In the genomic region with DNA sequence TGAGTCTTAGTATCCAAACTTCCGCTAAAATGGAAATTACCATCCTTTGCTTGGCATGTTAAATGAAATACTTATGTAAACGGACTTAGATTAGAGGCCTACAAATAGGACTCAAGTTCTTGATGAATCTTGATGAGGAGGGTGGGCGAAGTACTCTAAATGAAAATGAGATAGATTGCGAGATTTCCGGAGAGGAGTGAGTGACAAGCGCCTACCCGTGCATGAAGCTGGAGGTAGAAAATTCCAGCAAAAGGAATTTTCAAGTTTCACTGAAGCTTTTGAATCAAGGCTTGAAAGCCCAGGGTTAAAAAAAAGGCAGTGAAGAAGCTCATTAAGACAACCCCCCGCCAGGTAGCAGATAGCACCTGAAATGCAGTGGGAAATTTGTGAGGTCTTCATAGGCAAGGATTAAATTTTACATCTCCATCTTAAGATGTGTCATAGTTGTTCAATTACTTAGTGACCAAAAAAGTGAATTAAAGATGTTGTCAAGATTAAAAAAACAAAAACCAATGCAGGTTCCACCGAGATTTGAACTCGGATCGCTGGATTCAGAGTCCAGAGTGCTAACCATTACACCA, we compare ENCODE assay signal across 1 cellular context.
TF ChIP-seq lines count a peak whose summit lies in the region.

No MANE protein-coding gene starts in this region.

TF ChIP-seq in HepG2, 621 proteins besides CTCF, POLR2A, EP300 and RAD21 (continued from another document):
- TF ChIP-seq ZBTB33 (CRISPR knock-in tag; IDR thresholded peaks at IDR 0.05), result no peak
- TF ChIP-seq TFE3 (CRISPR knock-in tag; IDR thresholded peaks at IDR 0.05), result no peak
- TF ChIP-seq, protein P1, sequence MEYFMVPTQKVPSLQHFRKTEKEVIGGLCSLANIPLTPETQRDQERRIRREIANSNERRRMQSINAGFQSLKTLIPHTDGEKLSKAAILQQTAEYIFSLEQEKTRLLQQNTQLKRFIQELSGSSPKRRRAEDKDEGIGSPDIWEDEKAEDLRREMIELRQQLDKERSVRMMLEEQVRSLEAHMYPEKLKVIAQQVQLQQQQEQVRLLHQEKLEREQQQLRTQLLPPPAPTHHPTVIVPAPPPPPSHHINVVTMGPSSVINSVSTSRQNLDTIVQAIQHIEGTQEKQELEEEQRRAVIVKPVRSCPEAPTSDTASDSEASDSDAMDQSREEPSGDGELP (IDR thresholded peaks at IDR 0.05; ENCODE audit: borderline replicate concordance, low read depth), result no peak
- no peak for TF ChIP-seq GPN1 (CRISPR knock-in tag; IDR thresholded peaks at IDR 0.05; ENCODE audit: borderline replicate concordance)
- no peak for TF ChIP-seq ZNF660 (CRISPR knock-in tag; IDR thresholded peaks at IDR 0.05; ENCODE audit: borderline replicate concordance, low read depth)
- no peak for TF ChIP-seq ZSCAN5A (CRISPR knock-in tag; IDR thresholded peaks at IDR 0.05; ENCODE audit: borderline replicate concordance)
- TF ChIP-seq ZNF546 (CRISPR knock-in tag; conservative IDR thresholded peaks at IDR 0.05), result no peak
- TF ChIP-seq, protein P2, sequence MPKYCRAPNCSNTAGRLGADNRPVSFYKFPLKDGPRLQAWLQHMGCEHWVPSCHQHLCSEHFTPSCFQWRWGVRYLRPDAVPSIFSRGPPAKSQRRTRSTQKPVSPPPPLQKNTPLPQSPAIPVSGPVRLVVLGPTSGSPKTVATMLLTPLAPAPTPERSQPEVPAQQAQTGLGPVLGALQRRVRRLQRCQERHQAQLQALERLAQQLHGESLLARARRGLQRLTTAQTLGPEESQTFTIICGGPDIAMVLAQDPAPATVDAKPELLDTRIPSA (CRISPR knock-in tag; IDR thresholded peaks at IDR 0.05; ENCODE audit: borderline replicate concordance), result 0 out of 2 replicates have a peak, but pooled peaks have one; percentile 17
- peak; percentile 98 for TF ChIP-seq ZNF24 (IDR thresholded peaks at IDR 0.05)
- TF ChIP-seq ZNF264 (CRISPR knock-in tag; IDR thresholded peaks at IDR 0.05), result no peak; the same call in 1 of the 2 replicates
- TF ChIP-seq ZNF446 (CRISPR knock-in tag; IDR thresholded peaks at IDR 0.05), result no peak
- TF ChIP-seq ZNF883 (CRISPR knock-in tag; IDR thresholded peaks at IDR 0.05; ENCODE audit: not compliant biosample characterization), result no peak
- TF ChIP-seq PHF5A (CRISPR knock-in tag; IDR thresholded peaks at IDR 0.05; ENCODE audit: low read depth, unreplicated experiment), result no peak
- TF ChIP-seq MED13 (CRISPR knock-in tag; IDR thresholded peaks at IDR 0.05), result no peak
- TF ChIP-seq SMAD3 (CRISPR knock-in tag; IDR thresholded peaks at IDR 0.05), result 0 out of 2 replicates have a peak, but pooled peaks have one; percentile 53
- no peak for TF ChIP-seq ZNF143 (CRISPR knock-in tag; IDR thresholded peaks at IDR 0.05)
- TF ChIP-seq MTF2 (CRISPR knock-in tag; IDR thresholded peaks at IDR 0.05; ENCODE audit: borderline replicate concordance), result no peak
- TF ChIP-seq ZFP36L2 (CRISPR knock-in tag; IDR thresholded peaks at IDR 0.05), result no peak
- TF ChIP-seq ZNF878 (CRISPR knock-in tag; IDR thresholded peaks at IDR 0.05), result no peak
- no peak for TF ChIP-seq PLRG1 (conservative IDR thresholded peaks at IDR 0.05)
- no peak for TF ChIP-seq ZNF318 (CRISPR knock-in tag; IDR thresholded peaks at IDR 0.05)
- TF ChIP-seq HMG20A (CRISPR knock-in tag; IDR thresholded peaks at IDR 0.05; ENCODE audit: borderline replicate concordance), result no peak
- no peak for TF ChIP-seq SMAD9 (CRISPR knock-in tag; IDR thresholded peaks at IDR 0.05)
- TF ChIP-seq ZNF670 (CRISPR knock-in tag; IDR thresholded peaks at IDR 0.05; ENCODE audit: borderline replicate concordance), result no peak
- TF ChIP-seq, protein P3, sequence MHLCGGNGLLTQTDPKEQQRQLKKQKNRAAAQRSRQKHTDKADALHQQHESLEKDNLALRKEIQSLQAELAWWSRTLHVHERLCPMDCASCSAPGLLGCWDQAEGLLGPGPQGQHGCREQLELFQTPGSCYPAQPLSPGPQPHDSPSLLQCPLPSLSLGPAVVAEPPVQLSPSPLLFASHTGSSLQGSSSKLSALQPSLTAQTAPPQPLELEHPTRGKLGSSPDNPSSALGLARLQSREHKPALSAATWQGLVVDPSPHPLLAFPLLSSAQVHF (CRISPR knock-in tag; IDR thresholded peaks at IDR 0.05), result no peak
- TF ChIP-seq MNT (IDR thresholded peaks at IDR 0.05), result no peak
- TF ChIP-seq ZNF251 (CRISPR knock-in tag; IDR thresholded peaks at IDR 0.05), result no peak
- no peak for TF ChIP-seq ZSCAN25 (CRISPR knock-in tag; IDR thresholded peaks at IDR 0.05)
- TF ChIP-seq RBAK (CRISPR knock-in tag; IDR thresholded peaks at IDR 0.05), result no peak; the same call in 1 of the 2 replicates
TF ChIP-seq in HepG2: peak in this region for 8.
